ENCODE assay signal across 14 cellular contexts in the genomic region with DNA sequence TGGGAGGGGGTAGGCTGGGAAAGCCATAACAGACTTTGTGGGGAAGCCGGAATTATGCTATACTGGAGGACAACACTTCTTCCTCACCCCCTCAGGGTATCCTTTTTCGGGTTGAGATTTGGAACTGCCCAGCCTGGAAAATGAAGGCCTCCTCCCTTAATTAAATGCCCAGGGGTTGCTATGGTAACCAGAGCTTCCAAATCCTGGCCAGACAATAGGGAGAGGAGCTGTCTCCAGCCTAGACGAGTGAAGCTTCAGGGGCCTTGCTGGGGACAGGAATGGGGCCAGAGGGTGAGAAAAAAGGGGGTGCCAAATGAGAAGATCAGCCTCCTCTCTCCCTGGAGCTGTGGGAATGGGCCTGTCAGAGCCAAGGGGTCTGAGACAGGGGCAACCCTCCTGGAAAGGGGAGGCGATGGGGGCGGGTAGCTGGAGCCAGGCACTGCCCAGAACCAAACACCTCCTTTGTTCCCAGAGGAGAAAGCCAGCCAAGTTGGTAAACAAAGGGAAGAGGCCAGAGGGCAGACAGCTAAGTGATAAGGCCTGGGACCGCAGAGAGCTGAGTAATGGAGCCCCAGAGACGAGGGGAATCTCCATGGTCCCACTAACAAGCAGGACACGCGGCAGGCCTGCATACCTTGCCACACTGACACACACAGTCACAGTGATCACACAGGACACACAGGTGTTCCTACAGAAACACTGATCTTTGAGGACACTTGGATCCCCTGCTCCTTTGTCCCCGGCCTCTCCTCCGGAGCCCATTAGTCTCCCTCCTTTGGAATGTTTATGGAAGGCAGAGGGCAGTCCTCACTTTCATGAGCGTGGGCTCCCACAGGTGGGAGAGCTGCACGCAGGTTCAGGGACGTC. TPM values are rescaled to one million over a fixed set of nuclear protein-coding genes. Genes with fewer than 3 reads are reported as not detected.
A peak's percentile ranks its signal among the peaks of the same experiment; 100 is the strongest.
DNase-seq lines count a peak whose midpoint lies in the region; ATAC-seq, FAIRE-seq and TF ChIP-seq lines count a peak whose summit lies in the region.
"Had no signal": no experiment of that assay in that cellular context is flagged by ENCODE, and none has a peak within 500 bp of the region (broad histone marks: within the 10 kb centered on the region; RNA-seq: fewer than 3 reads in every experiment).

No MANE protein-coding gene starts in this region.

- H3K9ac ChIP-seq in HUES6 (ENCODE audit: low read length) (peak overlapping the region; percentile 63), MM.1S (ENCODE audit: low read length) (no peak overlapping the region)

- H3K27me3 ChIP-seq in HUES6 (ENCODE audit: control insufficient read depth, insufficient read depth, low read length) (0 out of 2 replicates have a peak, but pooled peaks cover 3% of the 10 kb centered on the region), SJCRH30 (peaks cover 3% of the 10 kb centered on the region; the same call in 1 of the 2 replicates), hepatocyte (no peaks in the 10 kb centered on the region), pancreas (no peaks in the 10 kb centered on the region), MM.1S (replicated peaks; ENCODE audit: insufficient read depth, low read length) (peaks cover 8% of the 10 kb centered on the region; the same call in 1 of the 2 replicates)

- H3K4me2 ChIP-seq in hepatocyte: peak overlapping the region; percentile 38
- no peak overlapping the region for H3K4me2 ChIP-seq in MM.1S (ENCODE audit: low read depth, low read length)

- no peaks in the 10 kb centered on the region for H3K36me3 ChIP-seq in HUES6 (ENCODE audit: control insufficient read depth, insufficient read depth, low read length)
- no peaks in the 10 kb centered on the region for H3K36me3 ChIP-seq in SJCRH30
- no peaks in the 10 kb centered on the region for H3K36me3 ChIP-seq in hepatocyte (replicated peaks; ENCODE audit: insufficient read depth, low read depth)
- no peaks in the 10 kb centered on the region for H3K36me3 ChIP-seq in pancreas
- no peaks in the 10 kb centered on the region for H3K36me3 ChIP-seq in MM.1S (replicated peaks; ENCODE audit: insufficient read depth, low read length)
- H3K36me3 ChIP-seq: neutrophil had no signal

- intact Hi-C loops in pancreas (cut with DNase I): no loop called here

- WGBS in hepatocyte (ENCODE audit: low lambda C conversion rate, missing lambda C conversion rate): 29% methylated on average over 14 of the region's 14 CpGs
- 39 to 42% methylated on average over 14 of the region's 14 CpGs for WGBS in pancreas, 2 donors

- H2AFZ ChIP-seq in hepatocyte (no peak overlapping the region), MM.1S (ENCODE audit: low read length) (no peak overlapping the region)

- peak; percentile 78 to 95 (median 91) for ATAC-seq in pancreas
- ATAC-seq in GM21825 (IDR thresholded peaks at IDR 0.05; ENCODE audit: unreplicated experiment): no peak
- ATAC-seq in HG02852 (IDR thresholded peaks at IDR 0.05; ENCODE audit: unreplicated experiment): no peak

- H3F3A ChIP-seq in MM.1S (ENCODE audit: insufficient read depth, low read length): no peaks in the 10 kb centered on the region

- no peaks in the 10 kb centered on the region for H3K79me2 ChIP-seq in hepatocyte
- H3K79me2 ChIP-seq in MM.1S (ENCODE audit: low read length): no peaks in the 10 kb centered on the region

- H3K9me2 ChIP-seq in hepatocyte (replicated peaks; ENCODE audit: insufficient read depth): no peaks in the 10 kb centered on the region
- H3K9me2 ChIP-seq in MM.1S (replicated peaks; ENCODE audit: insufficient read depth, low read length): no peaks in the 10 kb centered on the region

- H3K27ac ChIP-seq in HUES6 (ENCODE audit: low read depth, low read length): peak overlapping the region; percentile 21; the same call in 1 of the 2 replicates
- no peak overlapping the region for H3K27ac ChIP-seq in SJCRH30
- peak overlapping the region; percentile 89 for H3K27ac ChIP-seq in hepatocyte
- H3K27ac ChIP-seq in pancreas: peak overlapping the region in 2 of 4 donors; percentile 41 to 42
- H3K27ac ChIP-seq in MM.1S (ENCODE audit: low read length): no peak overlapping the region
- H3K27ac ChIP-seq: neutrophil had no signal

- H3K9me3 ChIP-seq in HUES6 (ENCODE audit: control insufficient read depth, insufficient read depth, low read depth, low read length) (no peaks in the 10 kb centered on the region), SJCRH30 (replicated peaks) (no peaks in the 10 kb centered on the region), hepatocyte (ENCODE audit: low read depth) (no peaks in the 10 kb centered on the region), pancreas (no peaks in the 10 kb centered on the region), MM.1S (replicated peaks; ENCODE audit: insufficient read depth, low read length) (no peaks in the 10 kb centered on the region)
- H3K9me3 ChIP-seq: neutrophil had no signal

- H3K4me1 ChIP-seq in HUES6 (ENCODE audit: control insufficient read depth, insufficient read depth, low read length) (peaks cover 30% of the 10 kb centered on the region), SJCRH30 (peaks cover 21% of the 10 kb centered on the region), hepatocyte (ENCODE audit: insufficient read depth) (peaks cover 30% of the 10 kb centered on the region), pancreas (peaks cover 0 to 14% (median 7%) of the 10 kb centered on the region in 3 donors), MM.1S (ENCODE audit: low read length) (no peaks in the 10 kb centered on the region)

- TF ChIP-seq CTCF in hepatocyte (IDR thresholded peaks at IDR 0.05; ENCODE audit: poor library complexity) (no peak), pancreas (IDR thresholded peaks at IDR 0.05) (no peak), MM.1S (IDR thresholded peaks at IDR 0.05; ENCODE audit: low read length) (no peak)

- H3K4me3 ChIP-seq in HUES6 (ENCODE audit: low read depth, low read length): peak overlapping the region; percentile 8; the same call in 1 of the 2 replicates
- H3K4me3 ChIP-seq in SJCRH30: no peak overlapping the region
- H3K4me3 ChIP-seq in hepatocyte: no peak overlapping the region
- H3K4me3 ChIP-seq in pancreas: no peak overlapping the region
- no peak overlapping the region for H3K4me3 ChIP-seq in MM.1S (ENCODE audit: low read length)

- H4K20me1 ChIP-seq in hepatocyte (ENCODE audit: insufficient read depth, poor library complexity, severe bottlenecking) (no peaks in the 10 kb centered on the region), MM.1S (ENCODE audit: insufficient read depth, low read length) (no peaks in the 10 kb centered on the region)

- FAIRE-seq in pancreas (lab: Jason Lieb, UNC): no peak

- peak; percentile 53 to 72 for DNase-seq in SJCRH30
- peak; percentile 69 for DNase-seq in hepatocyte (ENCODE audit: low spot score)
- peak in 3 of 6 donors; percentile 40 to 65 (median 60) for DNase-seq in pancreas
- DNase-seq in MM.1S: no peak
- no peak for DNase-seq in NCI-H2107 treated with DMSO at 0.1 percent for 48 hours (lab: John Stamatoyannopoulos, UW; ENCODE audit: unreplicated experiment)
- DNase-seq: activated T-cell treated with anti-CD3 and anti-CD28 coated beads for 4 hours; central memory CD4-positive, alpha-beta T cell; DND-41; GOT3; NCI-H526 treated with DMSO at 0.1 percent for 48 hours had no signal

RNA-seq across cellular contexts. Expression of a gene that starts 17.9 kb away (rescaled TPM):
- total RNA-seq in SJCRH30 (2014; rRNA removed; shearing (Covaris generic)): 0.10 and 0.43 TPM in 2 replicates
- total RNA-seq in hepatocyte (25.8 and 39.1 TPM in 2 replicates), pancreas (1 to 10 TPM in 4 of 6 donors, under 1 TPM in 2; 0.74 to 6.3 (median 1.3) TPM)
- polyA plus RNA-seq in hepatocyte (78.5 and 99.1 TPM in 2 replicates), pancreas (1 to 10 TPM; 2.7 to 4.2 TPM)

RNA-seq across cellular contexts. Expression of a gene that starts 31.6 kb away (rescaled TPM):
- total RNA-seq in SJCRH30 (2014; rRNA removed; shearing (Covaris generic)): 153 and 167 TPM in 2 replicates
- total RNA-seq in hepatocyte: 73.1 and 74.8 TPM in 2 replicates
- polyA plus RNA-seq in hepatocyte: 41.7 and 46.5 TPM in 2 replicates
- total RNA-seq in pancreas: 10 to 100 TPM; 25.9 to 49.3 (median 32.1) TPM
- polyA plus RNA-seq in pancreas: 10 to 100 TPM; 32.4 to 55.6 TPM

RNA-seq across cellular contexts. Expression of a gene that starts 41.8 kb away (rescaled TPM):
- total RNA-seq in SJCRH30 (2014; rRNA removed; shearing (Covaris generic)): 6.5 and 8.6 TPM in 2 replicates
- total RNA-seq in hepatocyte (30.4 and 37.8 TPM in 2 replicates), pancreas (100 to 1,000 TPM in 4 of 6 donors, 10 to 100 TPM in 2; 70.9 to 144 (median 127) TPM)
- polyA plus RNA-seq in hepatocyte (201 and 232 TPM in 2 replicates), pancreas (100 to 1,000 TPM in 1 of 2 donors, 10 to 100 TPM in 1; 97.3 to 155 TPM)

Comparison
In these comparisons a context has a peak if more than half of its experiments do, and no peak if none do; other contexts are left out.
1. H3K27ac ChIP-seq: peak in HUES6 (single experiment) and hepatocyte (single experiment); none in SJCRH30 (single experiment) and MM.1S (single experiment).
2. DNase-seq: peak in SJCRH30 (2 of 2) and hepatocyte (single experiment); none in MM.1S (single experiment) and NCI-H2107 treated with DMSO at 0.1 percent for 48 hours (single experiment).
3. ATAC-seq: peak in pancreas (4 of 4); none in GM21825 (single experiment) and HG02852 (single experiment).